ENCODE assay signal across 8 cellular contexts in genomic region chr16:1351215-1351581, GRCh38. TPM values are rescaled to one million over a fixed set of nuclear protein-coding genes. Genes with fewer than 3 reads are reported as not detected.
A peak's percentile ranks its signal among the peaks of the same experiment; 100 is the strongest.
DNase-seq lines count a peak whose midpoint lies in the region; ATAC-seq, FAIRE-seq and TF ChIP-seq lines count a peak whose summit lies in the region.

No MANE protein-coding gene starts in this region.

- POLR2A ChIA-PET in activated naive CD8-positive, alpha-beta T cell treated with anti-CD3 and anti-CD28 coated beads, Interleukin-2, amount 10 ng/mL, durations not matched to agents 7 days and 5 days (lab: Charles Lee) = interaction anchor here (0.9 to 2.0 kb wide), 4 partner anchors 9 to 69 kb away, joined by 3 to 4 read pairs (median 4); partner anchors contain the start of gene UQCC4
- POLR2A ChIA-PET in GM10248 (lab: Yijun Ruan, JAX) = no interaction called here

- peak overlapping the region; percentile 79; the same call in 1 of the 2 replicates for H3K9ac ChIP-seq in iPS-20b (ENCODE audit: low read depth, low read length)

- TF ChIP-seq POLR2A in testis (IDR thresholded peaks at IDR 0.05) = no peak

- peak overlapping the region; percentile 84 for H3K4me3 Mint-ChIP-seq in activated naive CD8-positive, alpha-beta T cell treated with anti-CD3 and anti-CD28 coated beads, Interleukin-2, amount 10 ng/mL, durations not matched to agents 7 days and 5 days

- peak overlapping the region; percentile 79 for H3K4me3 ChIP-seq in iPS-20b (ENCODE audit: low read length)
- H3K4me3 ChIP-seq in testis = peak overlapping the region; percentile 90 to 93

- peak overlapping the region; percentile 73 for H3K27ac Mint-ChIP-seq in activated naive CD8-positive, alpha-beta T cell treated with anti-CD3 and anti-CD28 coated beads, Interleukin-2, amount 10 ng/mL, durations not matched to agents 7 days and 5 days

- peaks cover 4% of the 10 kb centered on the region for H3K4me1 ChIP-seq in iPS-20b (ENCODE audit: insufficient read depth, low read length)
- H3K4me1 ChIP-seq in testis = peaks cover 10% of the 10 kb centered on the region

- peaks cover 23% of the 10 kb centered on the region for H3K4me1 Mint-ChIP-seq in activated naive CD8-positive, alpha-beta T cell treated with anti-CD3 and anti-CD28 coated beads, Interleukin-2, amount 10 ng/mL, durations not matched to agents 7 days and 5 days

- H3K27me3 Mint-ChIP-seq in activated naive CD8-positive, alpha-beta T cell treated with anti-CD3 and anti-CD28 coated beads, Interleukin-2, amount 10 ng/mL, durations not matched to agents 7 days and 5 days = no peaks in the 10 kb centered on the region

- H3K9me3 Mint-ChIP-seq in activated naive CD8-positive, alpha-beta T cell treated with anti-CD3 and anti-CD28 coated beads, Interleukin-2, amount 10 ng/mL, durations not matched to agents 7 days and 5 days = no peaks in the 10 kb centered on the region

- DNase-seq in activated naive CD8-positive, alpha-beta T cell treated with anti-CD3 and anti-CD28 coated beads, Interleukin-2, amount 10 ng/mL, durations not matched to agents 7 days and 5 days = no peak
- DNase-seq in testis (no peak), RCC 7860 (ENCODE audit: low spot score) (no peak), pons (ENCODE audit: low spot score) (no peak), GM10248 (ENCODE audit: extremely low spot score) (no peak)

- no peak for TF ChIP-seq CTCF in testis (IDR thresholded peaks at IDR 0.05)
- TF ChIP-seq CTCF in GM10248 (IDR thresholded peaks at IDR 0.05; ENCODE audit: control extremely low read depth, extremely low read depth, low read depth, missing control alignments) = no peak

- H3K36me3 ChIP-seq in iPS-20b (ENCODE audit: insufficient read depth, low read depth, low read length) (peaks cover 18% of the 10 kb centered on the region; the same call in 1 of the 2 replicates), testis (ENCODE audit: low read depth, missing control alignments) (no peaks in the 10 kb centered on the region)

- no peaks in the 10 kb centered on the region for H3K9me3 ChIP-seq in iPS-20b (ENCODE audit: insufficient read depth, low read depth, low read length)
- H3K9me3 ChIP-seq in testis = no peaks in the 10 kb centered on the region

- H3K36me3 Mint-ChIP-seq in activated naive CD8-positive, alpha-beta T cell treated with anti-CD3 and anti-CD28 coated beads, Interleukin-2, amount 10 ng/mL, durations not matched to agents 7 days and 5 days = no peaks in the 10 kb centered on the region

- CTCF ChIA-PET in GM10248 (lab: Yijun Ruan, JAX) = interaction anchor here (1.1 to 1.5 kb wide), 3 partner anchors 9 to 355 kb away, joined by 3 to 6 read pairs (median 3); partner anchors contain the start of gene MAPK8IP3

- no peak for FAIRE-seq in RCC 7860 (lab: Jason Lieb, UNC)

- peak; percentile 2 for ATAC-seq in GM18520 (IDR thresholded peaks at IDR 0.05; ENCODE audit: unreplicated experiment)
- peak; percentile 7 for ATAC-seq in HG03097 (IDR thresholded peaks at IDR 0.05; ENCODE audit: low FRiP score, unreplicated experiment)
- ATAC-seq in activated naive CD8-positive, alpha-beta T cell treated with anti-CD3 and anti-CD28 coated beads, Interleukin-2, amount 10 ng/mL, durations not matched to agents 7 days and 5 days (ENCODE audit: low read depth) = peak; percentile 19

- WGBS in testis, 2 donors = 1% methylated on average over 32 of the region's 35 CpGs; no CpG with 5 or more reads in 1 of the 2 donors

- H3K27ac ChIP-seq in iPS-20b (ENCODE audit: low read length) (no peak overlapping the region), testis (peak overlapping the region in 1 of 2 donors; percentile 64)

- intact Hi-C loops in testis (cut with DNase I; ENCODE audit: low total_unique reads) = no loop called here

- no peaks in the 10 kb centered on the region for H3K27me3 ChIP-seq in iPS-20b (ENCODE audit: insufficient read depth, low read length)
- H3K27me3 ChIP-seq in testis = no peaks in the 10 kb centered on the region

RNA-seq across cellular contexts. Expression of gene TSR3, which starts 0.5 kb away (rescaled TPM):
- total RNA-seq in activated naive CD8-positive, alpha-beta T cell treated with anti-CD3 and anti-CD28 coated beads, Interleukin-2, amount 10 ng/mL, durations not matched to agents 7 days and 5 days = 10 to 100 TPM; 43.8 to 44.2 TPM
- total RNA-seq in testis = 10 to 100 TPM; 79.4 to 89.5 TPM
- polyA plus RNA-seq in testis (ENCODE audit: insufficient read depth, low read depth, low replicate concordance) = 40.9 TPM

RNA-seq across cellular contexts. Expression of gene GNPTG, which starts 0.5 kb away (rescaled TPM):
- 10 to 100 TPM; 43.2 to 46.5 TPM for total RNA-seq in activated naive CD8-positive, alpha-beta T cell treated with anti-CD3 and anti-CD28 coated beads, Interleukin-2, amount 10 ng/mL, durations not matched to agents 7 days and 5 days
- total RNA-seq in testis = 100 to 1,000 TPM; 106 to 150 TPM
- polyA plus RNA-seq in testis (ENCODE audit: insufficient read depth, low read depth, low replicate concordance) = 67.8 TPM

RNA-seq across cellular contexts. Expression of gene BAIAP3, which starts 17.8 kb away (rescaled TPM):
- 10 to 100 TPM; 27.4 to 31.2 TPM for total RNA-seq in activated naive CD8-positive, alpha-beta T cell treated with anti-CD3 and anti-CD28 coated beads, Interleukin-2, amount 10 ng/mL, durations not matched to agents 7 days and 5 days
- total RNA-seq in testis = 10 to 100 TPM; 29.8 to 60.4 TPM
- polyA plus RNA-seq in testis (ENCODE audit: insufficient read depth, low read depth, low replicate concordance) = 23.0 TPM

RNA-seq across cellular contexts. Expression of gene UBE2I, which starts 41.8 kb away (rescaled TPM):
- total RNA-seq in activated naive CD8-positive, alpha-beta T cell treated with anti-CD3 and anti-CD28 coated beads, Interleukin-2, amount 10 ng/mL, durations not matched to agents 7 days and 5 days = 100 to 1,000 TPM; 211 to 232 TPM
- total RNA-seq in testis = 100 to 1,000 TPM; 116 to 127 TPM
- 143 TPM for polyA plus RNA-seq in testis (ENCODE audit: insufficient read depth, low read depth, low replicate concordance)
